Comparison of ENCODE assay signal across 6 cellular contexts in the genomic region with DNA sequence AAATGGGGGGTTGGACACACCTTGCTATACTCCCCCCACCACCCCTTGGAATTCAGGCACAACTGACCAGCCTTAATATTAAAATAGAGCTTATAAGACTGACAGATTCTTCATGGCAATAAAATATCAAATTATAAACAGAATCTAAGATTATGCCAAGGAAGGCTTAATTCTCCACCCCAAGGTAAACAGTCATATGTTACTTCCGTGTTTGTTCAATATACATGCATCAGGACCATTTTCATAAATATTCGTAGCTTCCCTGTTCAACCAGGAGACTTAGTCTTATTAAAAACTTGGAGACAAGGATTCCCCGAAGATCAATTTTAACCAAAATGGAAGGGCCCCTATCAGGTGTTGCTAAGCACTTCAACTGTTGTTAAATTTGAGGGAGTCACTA.
"Had no signal": no experiment of that assay in that cellular context is flagged by ENCODE, and none has a peak within 500 bp of the region (broad histone marks: within the 10 kb centered on the region; RNA-seq: fewer than 3 reads in every experiment).

No MANE protein-coding gene starts in this region.

- H2AFZ ChIP-seq: GM23338 had no signal

- H3K4me2 ChIP-seq: GM23338 had no signal

- ATAC-seq: GM23338 had no signal

- FAIRE-seq: H1, H54, HTR-8/SVneo had no signal

- DNase-seq: H9, HCEC 1CT had no signal

- H3K4me3 ChIP-seq: GM23338 had no signal
